ENCODE assay signal across 19 cellular contexts in the genomic region with DNA sequence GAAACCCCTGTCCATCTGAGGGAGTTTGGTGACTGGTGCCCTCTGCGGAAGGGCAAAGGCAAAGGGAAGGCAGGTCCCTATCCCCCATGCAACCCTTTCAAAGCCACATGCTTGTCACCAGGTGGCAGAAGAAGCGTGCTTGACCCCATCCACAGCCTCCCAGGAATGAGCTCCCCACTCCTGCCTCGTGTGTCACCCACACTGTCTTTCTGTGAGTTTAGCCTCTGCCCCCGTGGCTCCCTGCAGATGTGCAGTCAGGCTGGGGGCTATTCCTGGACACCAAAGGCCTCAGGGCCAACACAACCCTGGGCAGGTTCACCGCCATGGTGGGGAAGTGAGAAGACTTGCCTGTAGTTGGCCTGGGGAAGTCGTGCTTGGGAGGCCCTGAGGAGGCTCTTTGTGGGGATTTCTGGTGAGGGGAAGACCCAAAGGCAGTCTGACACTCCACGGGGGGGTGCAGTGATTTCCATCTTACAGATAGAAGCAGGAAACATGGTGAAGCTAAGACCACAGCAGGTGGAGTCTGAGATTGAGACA. TPM values are rescaled to one million over a fixed set of nuclear protein-coding genes. Genes with fewer than 3 reads are reported as not detected.
DNase-seq lines count a peak whose midpoint lies in the region; ATAC-seq and TF ChIP-seq lines count a peak whose summit lies in the region.
"Had no signal": no experiment of that assay in that cellular context is flagged by ENCODE, and none has a peak within 500 bp of the region (broad histone marks: within the 10 kb centered on the region; RNA-seq: fewer than 3 reads in every experiment).

No MANE protein-coding gene starts in this region.

- no peak overlapping the region for H3K4me3 ChIP-seq in RWPE2 (ENCODE audit: severe bottlenecking)
- H3K4me3 ChIP-seq in psoas muscle, result no peak overlapping the region
- no peak overlapping the region for H3K4me3 ChIP-seq in MM.1S (ENCODE audit: low read length)
- H3K4me3 ChIP-seq: body of pancreas, colonic mucosa, tibial artery had no signal

- H2AFZ ChIP-seq in MM.1S (ENCODE audit: low read length), result no peak overlapping the region

- H3K9me3 Mint-ChIP-seq in activated naive CD4-positive, alpha-beta T cell treated with anti-CD3 and anti-CD28 coated beads for 36 hours, result no peaks in the 10 kb centered on the region
- H3K9me3 Mint-ChIP-seq in activated CD4-positive, alpha-beta memory T cell treated with anti-CD3 and anti-CD28 coated beads for 36 hours, result no peaks in the 10 kb centered on the region
- H3K9me3 Mint-ChIP-seq: activated T-cell treated with anti-CD3 and anti-CD28 coated beads, Interleukin-2, amount 50 U/mL, for 24 hours; CD4-positive, CD25-positive, alpha-beta regulatory T cell; T-cell had no signal

- H3K9me3 ChIP-seq in RWPE2 (ENCODE audit: severe bottlenecking), result no peaks in the 10 kb centered on the region
- no peaks in the 10 kb centered on the region for H3K9me3 ChIP-seq in psoas muscle
- no peaks in the 10 kb centered on the region for H3K9me3 ChIP-seq in MM.1S (replicated peaks; ENCODE audit: insufficient read depth, low read length)
- H3K9me3 ChIP-seq: body of pancreas, colonic mucosa, tibial artery had no signal

- POLR2A ChIA-PET in activated CD4-positive, alpha-beta memory T cell treated with anti-CD3 and anti-CD28 coated beads for 36 hours (lab: Charles Lee), result no interaction called here

- CTCF ChIA-PET in activated naive CD4-positive, alpha-beta T cell treated with anti-CD3 and anti-CD28 coated beads for 36 hours (lab: Charles Lee), result no interaction called here
- CTCF ChIA-PET in activated CD4-positive, alpha-beta memory T cell treated with anti-CD3 and anti-CD28 coated beads for 36 hours (lab: Charles Lee), result no interaction called here

- H3K36me3 ChIP-seq in RWPE2 (ENCODE audit: low read depth) (no peaks in the 10 kb centered on the region), psoas muscle (ENCODE audit: insufficient read depth in 1 of 2, low read depth in 1 of 2) (no peaks in the 10 kb centered on the region), MM.1S (replicated peaks; ENCODE audit: insufficient read depth, low read length) (no peaks in the 10 kb centered on the region)
- H3K36me3 ChIP-seq: colonic mucosa, tibial artery had no signal

- H3K79me2 ChIP-seq in MM.1S (ENCODE audit: low read length), result no peaks in the 10 kb centered on the region

- ATAC-seq in RWPE2 (ENCODE audit: low read depth), result no peak
- peak in 3 of 4 donors; percentile 25 to 32 (median 27) for ATAC-seq in psoas muscle
- ATAC-seq in HG03095 (IDR thresholded peaks at IDR 0.05; ENCODE audit: unreplicated experiment), result no peak
- ATAC-seq: body of pancreas, T-cell had no signal

- H3F3A ChIP-seq in MM.1S (ENCODE audit: insufficient read depth, low read length), result no peaks in the 10 kb centered on the region

- H3K9me2 ChIP-seq in MM.1S (replicated peaks; ENCODE audit: insufficient read depth, low read length), result no peaks in the 10 kb centered on the region

- no peak overlapping the region for H3K4me3 Mint-ChIP-seq in activated naive CD4-positive, alpha-beta T cell treated with anti-CD3 and anti-CD28 coated beads for 36 hours
- H3K4me3 Mint-ChIP-seq in activated CD4-positive, alpha-beta memory T cell treated with anti-CD3 and anti-CD28 coated beads for 36 hours, result no peak overlapping the region
- H3K4me3 Mint-ChIP-seq: activated naive CD8-positive, alpha-beta T cell; activated T-cell treated with anti-CD3 and anti-CD28 coated beads, Interleukin-2, amount 50 U/mL, for 24 hours; CD4-positive, CD25-positive, alpha-beta regulatory T cell; T-cell had no signal

- TF ChIP-seq CTCF in RWPE2 (IDR thresholded peaks at IDR 0.05; ENCODE audit: poor library complexity, severe bottlenecking) (no peak), psoas muscle (IDR thresholded peaks at IDR 0.05) (no peak), MM.1S (IDR thresholded peaks at IDR 0.05; ENCODE audit: low read length) (no peak)

- WGBS in psoas muscle, 3 donors, result 76 to 85% (median 77%) methylated on average over 7 of the region's 7 CpGs

- no peaks in the 10 kb centered on the region for H4K20me1 ChIP-seq in MM.1S (ENCODE audit: insufficient read depth, low read length)

- H3K27me3 Mint-ChIP-seq in activated naive CD4-positive, alpha-beta T cell treated with anti-CD3 and anti-CD28 coated beads for 36 hours (ENCODE audit: low read depth), result no peaks in the 10 kb centered on the region
- peaks cover 4% of the 10 kb centered on the region for H3K27me3 Mint-ChIP-seq in activated CD4-positive, alpha-beta memory T cell treated with anti-CD3 and anti-CD28 coated beads for 36 hours
- H3K27me3 Mint-ChIP-seq: activated naive CD8-positive, alpha-beta T cell had no signal

- H3K9ac ChIP-seq in MM.1S (ENCODE audit: low read length), result no peak overlapping the region

- peaks cover under 1% of the 10 kb centered on the region for H3K4me1 Mint-ChIP-seq in activated naive CD4-positive, alpha-beta T cell treated with anti-CD3 and anti-CD28 coated beads for 36 hours (ENCODE audit: low read depth)
- H3K4me1 Mint-ChIP-seq in activated CD4-positive, alpha-beta memory T cell treated with anti-CD3 and anti-CD28 coated beads for 36 hours (ENCODE audit: low read depth), result peaks cover under 1% of the 10 kb centered on the region

- DNase-seq in activated naive CD4-positive, alpha-beta T cell treated with anti-CD3 and anti-CD28 coated beads for 36 hours, result peak; percentile 28
- no peak for DNase-seq in activated naive CD4-positive, alpha-beta T cell treated with anti-CD3 and anti-CD28 coated beads, Interleukin-2, amount 50 U/mL, for 16 hours
- DNase-seq in GM19238 (ENCODE audit: insufficient read length, low spot score) (peak; percentile 65), RWPE2 (ENCODE audit: low spot score) (peak; percentile 80), psoas muscle (peak in 1 of 2 donors; percentile 32), MM.1S (no peak)
- no peak for DNase-seq in activated CD4-positive, alpha-beta memory T cell treated with anti-CD3 and anti-CD28 coated beads for 36 hours
- DNase-seq: body of pancreas; CD4-positive, CD25-positive, alpha-beta regulatory T cell; colonic mucosa; IMR-90; mesendoderm; NCI-H2081; NCI-H510A had no signal

- H3K27ac ChIP-seq in RWPE2 (ENCODE audit: poor library complexity, severe bottlenecking) (no peak overlapping the region), psoas muscle (no peak overlapping the region), MM.1S (ENCODE audit: low read length) (no peak overlapping the region)
- H3K27ac ChIP-seq: body of pancreas, colonic mucosa, tibial artery had no signal

- H3K36me3 Mint-ChIP-seq in activated naive CD4-positive, alpha-beta T cell treated with anti-CD3 and anti-CD28 coated beads for 36 hours (ENCODE audit: low read depth), result no peaks in the 10 kb centered on the region
- no peaks in the 10 kb centered on the region for H3K36me3 Mint-ChIP-seq in activated CD4-positive, alpha-beta memory T cell treated with anti-CD3 and anti-CD28 coated beads for 36 hours
- H3K36me3 Mint-ChIP-seq: activated naive CD8-positive, alpha-beta T cell; CD4-positive, CD25-positive, alpha-beta regulatory T cell; T-cell had no signal

- no peaks in the 10 kb centered on the region for H3K4me1 ChIP-seq in RWPE2 (ENCODE audit: insufficient read depth, poor library complexity, severe bottlenecking)
- H3K4me1 ChIP-seq in psoas muscle, result peaks cover 21% of the 10 kb centered on the region
- no peaks in the 10 kb centered on the region for H3K4me1 ChIP-seq in MM.1S (ENCODE audit: low read length)
- H3K4me1 ChIP-seq: colonic mucosa, tibial artery had no signal

- no peaks in the 10 kb centered on the region for H3K27me3 ChIP-seq in RWPE2 (ENCODE audit: insufficient read depth, poor library complexity, severe bottlenecking)
- H3K27me3 ChIP-seq in psoas muscle (ENCODE audit: insufficient read depth in 3 of 3, low read length in 2 of 3), result no peaks in the 10 kb centered on the region
- peaks cover 78% of the 10 kb centered on the region for H3K27me3 ChIP-seq in MM.1S (replicated peaks; ENCODE audit: insufficient read depth, low read length)
- H3K27me3 ChIP-seq: body of pancreas, colonic mucosa had no signal

- intact Hi-C loops in activated naive CD4-positive, alpha-beta T cell treated with anti-CD3 and anti-CD28 coated beads for 36 hours (cut with micrococcal nuclease), result no loop called here
- intact Hi-C loops in psoas muscle (cut with DNase I), result no loop called here
- intact Hi-C loops in activated CD4-positive, alpha-beta memory T cell treated with anti-CD3 and anti-CD28 coated beads for 36 hours (cut with micrococcal nuclease), result no loop called here

- no peak overlapping the region for H3K27ac Mint-ChIP-seq in activated naive CD4-positive, alpha-beta T cell treated with anti-CD3 and anti-CD28 coated beads for 36 hours
- no peak overlapping the region for H3K27ac Mint-ChIP-seq in activated CD4-positive, alpha-beta memory T cell treated with anti-CD3 and anti-CD28 coated beads for 36 hours
- H3K27ac Mint-ChIP-seq: activated naive CD8-positive, alpha-beta T cell; activated T-cell treated with anti-CD3 and anti-CD28 coated beads, Interleukin-2, amount 50 U/mL, for 24 hours; CD4-positive, CD25-positive, alpha-beta regulatory T cell; T-cell had no signal

- H3K4me2 ChIP-seq in MM.1S (ENCODE audit: low read depth, low read length), result no peak overlapping the region

RNA-seq across cellular contexts. Expression of a gene that starts 16.6 kb away (rescaled TPM):
- 10 to 100 TPM; 34.5 to 36.7 TPM for total RNA-seq in activated naive CD4-positive, alpha-beta T cell treated with anti-CD3 and anti-CD28 coated beads for 36 hours
- 10 to 100 TPM; 37.7 to 47.3 (median 41.7) TPM for total RNA-seq in psoas muscle
- polyA plus RNA-seq in psoas muscle, result 10 to 100 TPM; 11.7 to 37.8 (median 17.4) TPM
- total RNA-seq in activated CD4-positive, alpha-beta memory T cell treated with anti-CD3 and anti-CD28 coated beads for 36 hours, result 10 to 100 TPM; 32.8 to 33.7 TPM

Comparison
In these comparisons a context has a peak if more than half of its experiments do, and no peak if none do; other contexts are left out.
1. DNase-seq: peak in activated naive CD4-positive, alpha-beta T cell treated with anti-CD3 and anti-CD28 coated beads for 36 hours (single experiment), GM19238 (single experiment) and RWPE2 (single experiment); none in activated naive CD4-positive, alpha-beta T cell treated with anti-CD3 and anti-CD28 coated beads, Interleukin-2, amount 50 U/mL, for 16 hours (single experiment), activated CD4-positive, alpha-beta memory T cell treated with anti-CD3 and anti-CD28 coated beads for 36 hours (single experiment) and MM.1S (single experiment).
2. ATAC-seq: peak in psoas muscle (3 of 4); none in RWPE2 (single experiment) and HG03095 (single experiment).